In genomic region chr5:179820127-179820482, GRCh38 we compare ENCODE assay signal across 8 cellular contexts. TPM values are rescaled to one million over a fixed set of nuclear protein-coding genes. Genes with fewer than 3 reads are reported as not detected.
A peak's percentile ranks its signal among the peaks of the same experiment; 100 is the strongest.
DNase-seq lines count a peak whose midpoint lies in the region; ATAC-seq and TF ChIP-seq lines count a peak whose summit lies in the region.

No MANE protein-coding gene starts in this region.

- DNase-seq in NT2/D1 (ENCODE audit: low read depth, low spot score) (no peak), dorsolateral prefrontal cortex (no peak), NCI-H2107 (lab: John Stamatoyannopoulos, UW) (no peak), 8988T (no peak)

- peaks cover 37% of the 10 kb centered on the region for H3K36me3 ChIP-seq in NT2/D1 (ENCODE audit: insufficient read depth, insufficient read length, low read length)
- H3K36me3 ChIP-seq in neural cell (ENCODE audit: insufficient read depth, low read length) = no peaks in the 10 kb centered on the region

- no peaks in the 10 kb centered on the region for H3F3A ChIP-seq in neural cell (ENCODE audit: insufficient read depth, low read length, poor library complexity, severe bottlenecking)

- no peaks in the 10 kb centered on the region for H4K20me1 ChIP-seq in neural cell (ENCODE audit: insufficient read depth)

- H3K9ac ChIP-seq in NT2/D1 (ENCODE audit: insufficient read length, low read depth) (peak overlapping the region; percentile 14), neural cell (ENCODE audit: low read length) (peak overlapping the region; percentile 92)

- H3K9me2 ChIP-seq in neural cell (ENCODE audit: insufficient read depth, low read length) = no peaks in the 10 kb centered on the region

- H3K4me2 ChIP-seq in neural cell (ENCODE audit: low read length) = peak overlapping the region; percentile 68

- H3K79me2 ChIP-seq in neural cell (replicated peaks; ENCODE audit: insufficient read depth, low read length) = peaks cover 12% of the 10 kb centered on the region

- intact Hi-C loops in dorsolateral prefrontal cortex (cut with DNase I) = loop anchor here (2.0 to 10.0 kb wide), 5 partner anchors 13 to 252 kb away; partner anchors contain the start of genes MAML1 (in 1 of the 2), MGAT4B (in 1 of the 2), MRNIP (in 1 of the 2) and RNF130 (in 1 of the 2)

- H3K4me3 ChIP-seq in NT2/D1 (ENCODE audit: insufficient read length, low read depth) (peak overlapping the region; percentile 82), dorsolateral prefrontal cortex (peak overlapping the region; percentile 77 to 100 (median 98)), neural cell (ENCODE audit: low read length) (peak overlapping the region; percentile 99)

- H3K27me3 ChIP-seq in NT2/D1 (ENCODE audit: insufficient read depth, insufficient read length) (no peaks in the 10 kb centered on the region), dorsolateral prefrontal cortex (no peaks in the 10 kb centered on the region), neural cell (ENCODE audit: insufficient read depth, low read depth, low read length) (peaks cover 4% of the 10 kb centered on the region)

- H2AFZ ChIP-seq in neural cell (ENCODE audit: low read depth, low read length) = no peak overlapping the region

- H3K27ac ChIP-seq in C4-2B = peak overlapping the region; percentile 93
- H3K27ac ChIP-seq in dorsolateral prefrontal cortex = peak overlapping the region; percentile 94 to 100 (median 99)
- peak overlapping the region; percentile 80 for H3K27ac ChIP-seq in neural cell (ENCODE audit: low read length)

- H3K9me3 ChIP-seq in NT2/D1 (ENCODE audit: insufficient read depth, low read length) = no peaks in the 10 kb centered on the region
- H3K9me3 ChIP-seq in neural cell (ENCODE audit: low read length) = no peaks in the 10 kb centered on the region

- peaks cover 24% of the 10 kb centered on the region for H3K4me1 ChIP-seq in NT2/D1 (ENCODE audit: insufficient read depth, insufficient read length)

- TF ChIP-seq CTCF in C4-2B (conservative IDR thresholded peaks at IDR 0.05) (no peak), dorsolateral prefrontal cortex (IDR thresholded peaks at IDR 0.05 in 54 of 56, conservative IDR thresholded peaks at IDR 0.05 in 2 of 56; ENCODE audit: low read depth in 1 of 56, partially characterized antibody in 56 of 56) (no peak), neural cell (IDR thresholded peaks at IDR 0.05; ENCODE audit: poor library complexity, severe bottlenecking) (no peak)

- ATAC-seq in HG02759 (IDR thresholded peaks at IDR 0.05; ENCODE audit: unreplicated experiment) (no peak), GM18870 (IDR thresholded peaks at IDR 0.05; ENCODE audit: unreplicated experiment) (no peak)

- no peak for TF ChIP-seq RAD21 in neural cell (conservative IDR thresholded peaks at IDR 0.05)

- TF ChIP-seq EP300 in neural cell (conservative IDR thresholded peaks at IDR 0.05; ENCODE audit: poor library complexity, severe bottlenecking) = no peak

TF ChIP-seq in neural cell, 6 proteins besides CTCF, POLR2A, EP300 and RAD21:
- TF ChIP-seq TAF1 (IDR thresholded peaks at IDR 0.05; ENCODE audit: low read depth) (no peak), REST (IDR thresholded peaks at IDR 0.05; ENCODE audit: borderline replicate concordance) (no peak), EZH2 (IDR thresholded peaks at IDR 0.05; ENCODE audit: borderline replicate concordance, insufficient read depth, low read length, poor library complexity, severe bottlenecking) (no peak), POLR2AphosphoS5 (IDR thresholded peaks at IDR 0.05) (no peak), MXI1 (conservative IDR thresholded peaks at IDR 0.05; ENCODE audit: poor library complexity, severe bottlenecking) (no peak), SMC3 (conservative IDR thresholded peaks at IDR 0.05; ENCODE audit: poor library complexity) (no peak)

RNA-seq across cellular contexts. Expression of gene SQSTM1, which starts 0.6 kb away (rescaled TPM):
- 100 to 1,000 TPM; 241 to 437 (median 288) TPM for total RNA-seq in dorsolateral prefrontal cortex
- polyA plus RNA-seq in neural cell = 64.5 and 77.6 TPM in 2 replicates
- polyA minus RNA-seq in neural cell = 66.7 and 79.6 TPM in 2 replicates

RNA-seq across cellular contexts. Expression of gene MGAT4B, which starts 13.4 kb away (rescaled TPM):
- 100 to 1,000 TPM in 3 of 120 experiments, 10 to 100 TPM in 117; 46.9 to 108 (median 65.7) TPM for total RNA-seq in dorsolateral prefrontal cortex
- 70.6 and 83.7 TPM in 2 replicates for polyA plus RNA-seq in neural cell
- 46.0 and 56.5 TPM in 2 replicates for polyA minus RNA-seq in neural cell

RNA-seq across cellular contexts. Expression of gene LTC4S, which starts 26.3 kb away (rescaled TPM):
- 10 to 100 TPM in 42 of 120 experiments, 1 to 10 TPM in 78; 3.6 to 17.8 (median 8.8) TPM for total RNA-seq in dorsolateral prefrontal cortex
- 5.9 TPM in 1 of 2 replicates, not detected in the other for polyA plus RNA-seq in neural cell
- not detected in 2 replicates for polyA minus RNA-seq in neural cell

RNA-seq across cellular contexts. Expression of gene MRNIP, which starts 38.5 kb away (rescaled TPM):
- 100 to 1,000 TPM in 5 of 120 experiments, 10 to 100 TPM in 115; 44.7 to 119 (median 74.4) TPM for total RNA-seq in dorsolateral prefrontal cortex
- polyA plus RNA-seq in neural cell = 121 and 155 TPM in 2 replicates
- 56.0 and 59.3 TPM in 2 replicates for polyA minus RNA-seq in neural cell
